ENCODE assay signal across 18 cellular contexts in the genomic region with DNA sequence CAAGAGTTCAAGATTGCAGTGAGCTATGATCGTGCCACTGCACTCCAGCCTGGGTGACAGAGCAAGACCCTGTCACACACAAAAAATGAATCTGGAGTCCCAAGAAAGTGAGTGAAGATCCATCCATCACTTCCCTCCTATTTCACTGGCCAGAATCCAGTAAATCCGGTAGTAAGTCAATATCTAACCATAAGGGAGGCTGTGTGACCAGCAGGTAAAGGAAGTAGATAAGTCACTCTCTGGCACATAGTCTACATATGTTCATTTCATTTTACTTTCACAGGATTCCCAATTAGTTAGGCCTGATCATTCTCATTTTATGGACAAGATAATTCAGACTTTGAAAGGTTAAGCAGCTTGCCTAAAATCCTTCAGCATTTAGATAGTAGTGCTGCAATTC.
"Had no signal": no experiment of that assay in that cellular context is flagged by ENCODE, and none has a peak within 500 bp of the region (broad histone marks: within the 10 kb centered on the region; RNA-seq: fewer than 3 reads in every experiment).

No MANE protein-coding gene starts in this region.

- H3K4me3 ChIP-seq: coronary artery, heart right ventricle, left ventricle myocardium inferior, lung, spleen, stomach, thoracic aorta, transverse colon had no signal

- H3K36me3 Mint-ChIP-seq: naive thymus-derived CD8-positive, alpha-beta T cell had no signal

- H3K36me3 ChIP-seq: heart right ventricle, left ventricle myocardium inferior, neutrophil, spleen, stomach, thoracic aorta, transverse colon had no signal

- H3K9me3 Mint-ChIP-seq: naive thymus-derived CD8-positive, alpha-beta T cell had no signal

- ATAC-seq: heart right ventricle; naive thymus-derived CD8-positive, alpha-beta T cell; sciatic nerve had no signal

- H3K4me1 ChIP-seq: left ventricle myocardium inferior had no signal

- DNase-seq: effector CD8-positive, alpha-beta T cell; heart right ventricle; left ventricle myocardium inferior; mesenchymal stem cell; midbrain; naive thymus-derived CD8-positive, alpha-beta T cell; spleen; stimulated activated CD4-positive, alpha-beta T cell treated with anti-CD3 and anti-CD28 coated beads, Interleukin-2, amount 100 ng/mL, for 24 hours; stimulated activated CD4-positive, alpha-beta T cell treated with anti-CD3 and anti-CD28 coated beads, Interleukin-4, amount 100 ng/mL, for 4 hours; stimulated activated naive CD4-positive, alpha-beta T cell; stomach; substantia nigra had no signal

- H3K4me3 Mint-ChIP-seq: naive thymus-derived CD8-positive, alpha-beta T cell had no signal

- H3K27me3 Mint-ChIP-seq: naive thymus-derived CD8-positive, alpha-beta T cell had no signal

- H3K27me3 ChIP-seq: heart right ventricle, stomach, transverse colon had no signal

- H3K9me3 ChIP-seq: heart right ventricle, left ventricle myocardium inferior, neutrophil, spleen, stomach, thoracic aorta, transverse colon had no signal

- H3K27ac ChIP-seq: coronary artery, heart right ventricle, left ventricle myocardium inferior, neutrophil, spleen, thoracic aorta had no signal
